15 cellular contexts compared by ENCODE assay signal in the genomic region with DNA sequence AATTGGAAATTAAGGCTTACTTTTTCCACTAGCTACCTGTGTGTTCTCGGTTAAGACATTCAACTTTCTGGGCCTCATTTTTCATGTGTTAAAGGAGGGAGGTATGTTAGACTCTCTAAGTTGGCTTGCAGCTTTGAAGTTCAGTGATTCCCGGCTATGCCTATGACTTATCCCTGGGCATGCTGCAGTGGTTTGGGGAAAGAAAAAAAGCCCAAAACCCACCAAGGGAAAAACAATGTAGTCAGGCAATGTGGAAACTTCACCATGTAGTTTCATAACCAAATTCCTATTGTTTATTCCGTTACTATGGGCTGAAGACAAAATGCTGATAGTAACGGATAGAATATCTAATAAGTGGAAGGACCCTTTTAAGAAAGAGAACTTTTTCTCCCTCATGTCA.
"Had no signal": no experiment of that assay in that cellular context is flagged by ENCODE, and none has a peak within 500 bp of the region (broad histone marks: within the 10 kb centered on the region; RNA-seq: fewer than 3 reads in every experiment).

No MANE protein-coding gene starts in this region.

- H3K27me3 ChIP-seq: ascending aorta, neutrophil had no signal

- H3K4me1 ChIP-seq: ascending aorta had no signal

- H3K27ac ChIP-seq: ascending aorta, coronary artery, neutrophil had no signal

- H3K4me3 ChIP-seq: ascending aorta, coronary artery, mucosa of descending colon had no signal

- H3K36me3 ChIP-seq: ascending aorta, neutrophil had no signal

- H3K9me3 ChIP-seq: ascending aorta, mucosa of descending colon, neutrophil had no signal

- ATAC-seq: left lobe of liver; mucosa of descending colon; naive thymus-derived CD4-positive, alpha-beta T cell; right cardiac atrium had no signal

- DNase-seq: activated CD4-positive, alpha-beta T cell treated with anti-CD3 and anti-CD28 coated beads, Interleukin-2, amount 10 ng/mL, durations not matched to agents 7 days and 5 days; activated CD4-positive, CD25-positive, alpha-beta regulatory T cell; activated CD8-positive, alpha-beta memory T cell treated with anti-CD3 and anti-CD28 coated beads, Interleukin-2, amount 50 U/mL, for 48 hours; activated gamma-delta T cell treated with Interleukin-2 at 50 U/mL for 16 hours; activated naive CD8-positive, alpha-beta T cell treated with anti-CD3 and anti-CD28 coated beads, Interleukin-2, amount 10 ng/mL, durations not matched to agents 7 days and 5 days; caudate nucleus; islet precursor cell; mammary epithelial cell; mucosa of descending colon; naive thymus-derived CD4-positive, alpha-beta T cell; right cardiac atrium had no signal
